In the genomic region with DNA sequence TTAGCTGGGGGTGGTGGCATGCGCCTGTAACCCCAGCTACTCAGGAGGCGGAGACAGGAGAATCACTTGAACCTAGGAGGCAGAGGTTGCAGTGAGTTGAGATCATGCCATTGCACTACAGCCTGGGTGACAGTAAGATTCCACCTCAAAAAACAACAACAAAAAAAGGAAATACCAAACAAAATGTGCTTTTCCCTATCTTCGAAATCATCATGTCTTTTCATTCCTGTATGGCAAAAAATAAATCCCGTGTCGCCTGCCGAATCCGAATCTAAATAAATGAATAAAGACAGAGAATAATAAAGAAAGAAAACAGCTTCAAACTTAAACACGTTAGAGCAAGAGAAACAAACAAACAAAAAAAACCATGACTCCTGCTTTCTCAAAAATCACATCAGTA, we compare ENCODE assay signal across 13 cellular contexts. TPM values are rescaled to one million over a fixed set of nuclear protein-coding genes. Genes with fewer than 3 reads are reported as not detected.
DNase-seq lines count a peak whose midpoint lies in the region; ATAC-seq and TF ChIP-seq lines count a peak whose summit lies in the region.
"Had no signal": no experiment of that assay in that cellular context is flagged by ENCODE, and none has a peak within 500 bp of the region (broad histone marks: within the 10 kb centered on the region; RNA-seq: fewer than 3 reads in every experiment).

No MANE protein-coding gene starts in this region.

- no peaks in the 10 kb centered on the region for H3K9me2 ChIP-seq in PC-3 (replicated peaks; ENCODE audit: low read length)

- H3K9me3 ChIP-seq in Caco-2 (no peaks in the 10 kb centered on the region), PC-3 (ENCODE audit: low read length) (no peaks in the 10 kb centered on the region), osteoblast (ENCODE audit: low read depth, low read length) (no peaks in the 10 kb centered on the region), WERI-Rb-1 (ENCODE audit: severe bottlenecking) (no peaks in the 10 kb centered on the region), heart right ventricle (no peaks in the 10 kb centered on the region)

- H3K36me3 ChIP-seq in Caco-2 (ENCODE audit: control insufficient read depth, insufficient read depth, low read length) (no peaks in the 10 kb centered on the region), PC-3 (ENCODE audit: low read depth, low read length) (no peaks in the 10 kb centered on the region; the same call in 1 of the 2 replicates), osteoblast (ENCODE audit: insufficient read depth, low read length) (no peaks in the 10 kb centered on the region), WERI-Rb-1 (no peaks in the 10 kb centered on the region; the same call in 1 of the 2 replicates), heart right ventricle (peaks cover 0 to 4% (median 0%) of the 10 kb centered on the region in 9 donors)

- H3F3A ChIP-seq in PC-3 (ENCODE audit: low read length, unreplicated experiment): no peaks in the 10 kb centered on the region

- H3K79me2 ChIP-seq in PC-3 (ENCODE audit: low read length) (peaks cover 100% of the 10 kb centered on the region), osteoblast (ENCODE audit: insufficient read depth, low read length) (peaks cover 90% of the 10 kb centered on the region)

- POLR2A ChIA-PET in Caco-2 (lab: Charles Lee) (interaction anchor here (0.7 kb wide), 1 partner anchor 11 kb away, joined by 4 read pairs; no protein-coding TSS in a partner anchor), PC-3 (lab: Charles Lee; ENCODE audit: unreplicated experiment) (no interaction called here)

- peaks cover 10% of the 10 kb centered on the region; the same call in 1 of the 2 replicates for H4K20me1 ChIP-seq in PC-3 (ENCODE audit: low read length)
- H4K20me1 ChIP-seq in osteoblast (ENCODE audit: insufficient read depth, low read length): peaks cover 38% of the 10 kb centered on the region

- BruUV-seq in Caco-2 (replicated peaks; lab: Mats Ljungman, UMichigan) (no TSS peak), PC-3 (replicated peaks; lab: Mats Ljungman, UMichigan) (no TSS peak)

- intact Hi-C loops in Caco-2 (cut with micrococcal nuclease; ENCODE audit: unreplicated experiment) (no loop called here), PC-3 (cut with micrococcal nuclease) (loop anchor here (2.0 to 10.0 kb wide), 2 partner anchors 27 to 47 kb away; no protein-coding TSS in a partner anchor), heart right ventricle (cut with DNase I) (no loop called here)

- H3K4me3 Mint-ChIP-seq in Caco-2 (ENCODE audit: unreplicated experiment): no peak overlapping the region
- peak overlapping the region in 4 of 5 experiments; percentile 40 to 77 (median 68) for H3K4me3 Mint-ChIP-seq in brain
- H3K4me3 Mint-ChIP-seq: CD4-positive, alpha-beta T cell had no signal

- H3K9ac ChIP-seq in PC-3 (ENCODE audit: low read length): no peak overlapping the region

- peaks cover 48% of the 10 kb centered on the region for H3K36me3 Mint-ChIP-seq in Caco-2 (ENCODE audit: insufficient read depth, unreplicated experiment)
- peaks cover 8% of the 10 kb centered on the region for H3K36me3 Mint-ChIP-seq in brain

- H3K4me3 ChIP-seq in Caco-2 (ENCODE audit: low read depth, low read length) (no peak overlapping the region), PC-3 (ENCODE audit: low read length) (0 out of 2 replicates have a peak overlapping the region, but pooled peaks have one; percentile 2), osteoblast (ENCODE audit: insufficient read depth, low read length) (no peak overlapping the region), WERI-Rb-1 (ENCODE audit: low read depth, low read length) (no peak overlapping the region), heart right ventricle (no peak overlapping the region)

- H3K4me1 ChIP-seq in Caco-2 (peaks cover 33% of the 10 kb centered on the region), PC-3 (ENCODE audit: insufficient read depth, low read length) (peaks cover 48% of the 10 kb centered on the region), osteoblast (ENCODE audit: insufficient read depth, low read length) (peaks cover 37% of the 10 kb centered on the region), heart right ventricle (peaks cover 4 to 91% (median 50%) of the 10 kb centered on the region in 9 donors)

- H3K27me3 Mint-ChIP-seq in Caco-2 (ENCODE audit: insufficient read depth, unreplicated experiment) (no peaks in the 10 kb centered on the region), brain (no peaks in the 10 kb centered on the region)
- H3K27me3 Mint-ChIP-seq: CD4-positive, alpha-beta T cell had no signal

- ATAC-seq in PC-3 (no peak), GM18858 (IDR thresholded peaks at IDR 0.05; ENCODE audit: unreplicated experiment) (no peak), heart right ventricle (no peak)

- H3K27me3 ChIP-seq in Caco-2 (replicated peaks; ENCODE audit: control insufficient read depth, insufficient read depth, low read length) (no peaks in the 10 kb centered on the region), PC-3 (ENCODE audit: low read length) (no peaks in the 10 kb centered on the region), osteoblast (ENCODE audit: insufficient read depth, low read length) (no peaks in the 10 kb centered on the region), WERI-Rb-1 (ENCODE audit: insufficient read depth, low read depth, severe bottlenecking) (no peaks in the 10 kb centered on the region), heart right ventricle (no peaks in the 10 kb centered on the region)

- H3K27ac Mint-ChIP-seq in Caco-2 (ENCODE audit: unreplicated experiment) (peak overlapping the region; percentile 53), brain (peak overlapping the region; percentile 83 to 99 (median 94))
- H3K27ac Mint-ChIP-seq: CD4-positive, alpha-beta T cell had no signal

- H2AFZ ChIP-seq in PC-3 (ENCODE audit: low read length) (no peak overlapping the region), osteoblast (ENCODE audit: low read length) (no peak overlapping the region)

- TF ChIP-seq CTCF in Caco-2 (IDR thresholded peaks at IDR 0.05; ENCODE audit: insufficient read depth in 1 of 2, low read depth in 1 of 2, low read length in 1 of 2, severe bottlenecking in 1 of 2, unreplicated experiment in 1 of 2): no peak
- no peak for TF ChIP-seq CTCF in PC-3 (conservative IDR thresholded peaks at IDR 0.05; ENCODE audit: low read depth, low read length)
- TF ChIP-seq CTCF in brain (conservative IDR thresholded peaks at IDR 0.05): no peak
- TF ChIP-seq CTCF in osteoblast (IDR thresholded peaks at IDR 0.05; ENCODE audit: extremely low read depth, low read depth, low read length): no peak
- TF ChIP-seq CTCF in WERI-Rb-1 (IDR thresholded peaks at IDR 0.05; ENCODE audit: low read depth, low read length): no peak
- TF ChIP-seq CTCF in heart right ventricle (IDR thresholded peaks at IDR 0.05): no peak

- no peak for DNase-seq in Caco-2
- DNase-seq in PC-3: no peak
- no peak for DNase-seq in osteoblast (ENCODE audit: insufficient read length, low spot score, missing footprints)
- no peak for DNase-seq in WERI-Rb-1
- DNase-seq in heart right ventricle: no peak
- DNase-seq in MV-4-11 (lab: John Stamatoyannopoulos, UW): no peak
- DNase-seq: amniotic stem cell; CD4-positive, alpha-beta T cell; GDM1; SHP77 treated with DMSO at 0.1 percent for 48 hours; stimulated activated CD4-positive, alpha-beta T cell treated with anti-CD3 and anti-CD28 coated beads, Interleukin-2, amount 100 ng/mL, for 48 hours had no signal

- H3K4me2 ChIP-seq in PC-3 (ENCODE audit: low read length) (peak overlapping the region; percentile 57), osteoblast (ENCODE audit: insufficient read depth, low read length) (peak overlapping the region; percentile 28)

- H3K4me1 Mint-ChIP-seq in Caco-2 (ENCODE audit: low read depth, unreplicated experiment): peaks cover 43% of the 10 kb centered on the region
- peaks cover 98% of the 10 kb centered on the region for H3K4me1 Mint-ChIP-seq in brain

- CTCF ChIA-PET in Caco-2 (lab: Charles Lee) (no interaction called here), PC-3 (lab: Charles Lee) (interaction anchor here (1.0 kb wide), 1 partner anchor 111 kb away, joined by 3 read pairs; a partner anchor contains a TSS)

- H3K27ac ChIP-seq in PC-3 (ENCODE audit: low read length): peak overlapping the region; percentile 85
- peak overlapping the region; percentile 68 for H3K27ac ChIP-seq in osteoblast (ENCODE audit: low read depth, low read length)
- no peak overlapping the region for H3K27ac ChIP-seq in WERI-Rb-1
- H3K27ac ChIP-seq in heart right ventricle: peak overlapping the region in 1 of 10 donors; percentile 74

- WGBS in heart right ventricle, 2 donors: 70 to 78% methylated on average over 8 of the region's 8 CpGs

- H3K9me3 Mint-ChIP-seq in Caco-2 (ENCODE audit: unreplicated experiment): no peaks in the 10 kb centered on the region
- H3K9me3 Mint-ChIP-seq in brain: peaks cover 0 to 3% (median 0%) of the 10 kb centered on the region in 5 experiments
- H3K9me3 Mint-ChIP-seq: CD4-positive, alpha-beta T cell had no signal

RNA-seq across cellular contexts. Expression of a gene that starts 11.8 kb away (rescaled TPM):
- total RNA-seq in Caco-2 (2022) (65.0 and 67.1 TPM in 2 replicates), PC-3 (2014; rRNA removed) (18.1 and 24.1 TPM in 2 replicates), osteoblast (35.8 and 43.9 TPM in 2 replicates), heart right ventricle (10 to 100 TPM; 24.4 to 61.6 (median 34.3) TPM)
- polyA plus RNA-seq in brain (ENCODE audit: insufficient read depth, low read depth, low replicate concordance) (79.2 TPM), heart right ventricle (10 to 100 TPM in 1 of 2 donors, 1 to 10 TPM in 1; 7.4 to 12.5 TPM)
